Comparison of ENCODE assay signal across 8 cellular contexts in the genomic region with DNA sequence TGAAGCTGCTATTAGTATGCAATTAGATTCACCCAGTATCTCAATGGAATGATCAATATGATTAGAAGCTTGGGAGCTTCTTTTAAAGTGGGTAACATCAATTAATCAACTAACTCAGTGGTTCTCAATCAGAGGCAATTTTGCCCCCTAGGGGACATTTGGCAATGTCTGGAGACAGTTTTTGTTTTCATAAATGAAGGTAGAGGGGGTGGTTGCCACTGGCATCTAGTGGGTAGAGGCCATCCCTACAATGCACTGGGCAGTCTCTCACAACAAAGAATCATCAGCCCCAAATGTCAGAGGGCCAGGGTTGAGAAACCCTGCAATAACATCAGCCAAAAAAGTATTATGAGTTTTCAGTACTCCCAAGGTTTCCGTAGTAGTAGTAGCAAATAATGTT. TPM values are rescaled to one million over a fixed set of nuclear protein-coding genes. Genes with fewer than 3 reads are reported as not detected.
DNase-seq lines count a peak whose midpoint lies in the region; ATAC-seq and TF ChIP-seq lines count a peak whose summit lies in the region.

No MANE protein-coding gene starts in this region.

- CTCF ChIA-PET in activated CD8-positive, alpha-beta T cell treated with anti-CD3 and anti-CD28 coated beads for 36 hours (lab: Charles Lee) = interaction anchor here (0.6 to 1.0 kb wide), 4 partner anchors 18 to 246 kb away, joined by 3 to 4 read pairs (median 3); no protein-coding TSS in a partner anchor

- no peaks in the 10 kb centered on the region for H3K36me3 ChIP-seq in right lobe of liver

- H3K9me3 ChIP-seq in right lobe of liver = no peaks in the 10 kb centered on the region

- H3K27me3 Mint-ChIP-seq in activated CD8-positive, alpha-beta T cell treated with anti-CD3 and anti-CD28 coated beads for 36 hours = peaks cover 2% of the 10 kb centered on the region

- H3K9me3 Mint-ChIP-seq in activated CD8-positive, alpha-beta T cell treated with anti-CD3 and anti-CD28 coated beads for 36 hours = no peaks in the 10 kb centered on the region

- no peaks in the 10 kb centered on the region for H3K27me3 ChIP-seq in right lobe of liver

- no peaks in the 10 kb centered on the region for H3K4me1 Mint-ChIP-seq in activated CD8-positive, alpha-beta T cell treated with anti-CD3 and anti-CD28 coated beads for 36 hours (ENCODE audit: low read depth)

- whole genome bisulfite sequencing in right lobe of liver (ENCODE audit: insufficient coverage, low coverage, low lambda C conversion rate, missing lambda C conversion rate) = 50% methylated on average over 1 of the region's 1 CpG

- intact Hi-C loops in activated CD8-positive, alpha-beta T cell treated with anti-CD3 and anti-CD28 coated beads for 36 hours (cut with micrococcal nuclease) = loop anchor here (10.0 kb wide), 2 partner anchors 137 to 247 kb away; a partner anchor contains a TSS
- intact Hi-C loops in right lobe of liver (cut with DNase I) (no loop called here), head of caudate nucleus (cut with DNase I) (no loop called here)

- POLR2A ChIA-PET in activated CD8-positive, alpha-beta T cell treated with anti-CD3 and anti-CD28 coated beads for 36 hours (lab: Charles Lee) = no interaction called here

- no peak for TF ChIP-seq CTCF in activated CD8-positive, alpha-beta T cell treated with anti-CD3 and anti-CD28 coated beads for 36 hours (IDR thresholded peaks at IDR 0.05)
- peak; percentile 9 to 22 (median 20) for TF ChIP-seq CTCF in right lobe of liver (IDR thresholded peaks at IDR 0.05)

- H3K36me3 Mint-ChIP-seq in activated CD8-positive, alpha-beta T cell treated with anti-CD3 and anti-CD28 coated beads for 36 hours (ENCODE audit: low read depth) = no peaks in the 10 kb centered on the region

- no peak for TF ChIP-seq POLR2A in right lobe of liver (IDR thresholded peaks at IDR 0.05)

- ATAC-seq in activated CD8-positive, alpha-beta T cell treated with anti-CD3 and anti-CD28 coated beads for 36 hours = peak; percentile 51
- ATAC-seq in right lobe of liver = peak in 2 of 4 donors; percentile 22 to 35

- H3K27ac ChIP-seq in right lobe of liver = no peak overlapping the region

- H3K4me1 ChIP-seq in right lobe of liver = peaks cover 0 to 13% (median 0%) of the 10 kb centered on the region in 4 donors

- no peak overlapping the region for H3K27ac Mint-ChIP-seq in activated CD8-positive, alpha-beta T cell treated with anti-CD3 and anti-CD28 coated beads for 36 hours

- H3K4me3 Mint-ChIP-seq in activated CD8-positive, alpha-beta T cell treated with anti-CD3 and anti-CD28 coated beads for 36 hours = no peak overlapping the region

- DNase-seq in DMS53 treated with DMSO at 0.1 percent for 48 hours (lab: John Stamatoyannopoulos, UW; ENCODE audit: unreplicated experiment) = peak; percentile 36
- DNase-seq in HT-29 (ENCODE audit: low spot score) = peak; percentile 82
- peak; percentile 26 for DNase-seq in activated CD8-positive, alpha-beta T cell treated with anti-CD3 and anti-CD28 coated beads for 36 hours
- DNase-seq in right lobe of liver = no peak
- no peak for DNase-seq in head of caudate nucleus
- no peak for DNase-seq in cortex of kidney (lab: John Stamatoyannopoulos, UW)
- no peak for DNase-seq in T1000 (lab: John Stamatoyannopoulos, UW)
- DNase-seq in NCI-H510A treated with DMSO at 0.1 percent for 48 hours (lab: John Stamatoyannopoulos, UW) = no peak

- H3K4me3 ChIP-seq in right lobe of liver = no peak overlapping the region

RNA-seq across cellular contexts. Expression of a gene that starts 5.9 kb away (rescaled TPM):
- not detected in 2 replicates for total RNA-seq in HT-29 (2014; rRNA removed; shearing (Covaris generic))
- total RNA-seq in activated CD8-positive, alpha-beta T cell treated with anti-CD3 and anti-CD28 coated beads for 36 hours = 1 to 10 TPM; 1.5 to 1.7 TPM
- 10 to 100 TPM in 4 of 6 experiments, 1 to 10 TPM in 2; 7.4 to 43.8 (median 17.3) TPM for total RNA-seq in right lobe of liver

Comparison
In these comparisons a context has a peak if more than half of its experiments do, and no peak if none do; other contexts are left out.
1. DNase-seq: peak in DMS53 treated with DMSO at 0.1 percent for 48 hours (single experiment), HT-29 (single experiment) and activated CD8-positive, alpha-beta T cell treated with anti-CD3 and anti-CD28 coated beads for 36 hours (single experiment); none in right lobe of liver (0 of 3), head of caudate nucleus (0 of 42), cortex of kidney (single experiment), T1000 (single experiment) and NCI-H510A treated with DMSO at 0.1 percent for 48 hours (single experiment).